In genomic region chr4:67871867-67872266, GRCh38 we compare ENCODE assay signal across 8 cellular contexts. TPM values are rescaled to one million over a fixed set of nuclear protein-coding genes. Genes with fewer than 3 reads are reported as not detected.
DNase-seq lines count a peak whose midpoint lies in the region; ATAC-seq, FAIRE-seq and TF ChIP-seq lines count a peak whose summit lies in the region.

No MANE protein-coding gene starts in this region.

- POLR2A ChIA-PET in activated CD4-positive, alpha-beta memory T cell treated with anti-CD3 and anti-CD28 coated beads for 36 hours (lab: Charles Lee), result no interaction called here

- H3K4me3 Mint-ChIP-seq in activated CD4-positive, alpha-beta memory T cell treated with anti-CD3 and anti-CD28 coated beads for 36 hours, result no peak overlapping the region

- H3K4me3 ChIP-seq in mucosa of descending colon, result no peak overlapping the region

- H3K4me1 ChIP-seq in mucosa of descending colon (ENCODE audit: low read depth), result no peaks in the 10 kb centered on the region

- peak; percentile 81 for ATAC-seq in GM21423 (IDR thresholded peaks at IDR 0.05; ENCODE audit: unreplicated experiment)
- ATAC-seq in mucosa of descending colon, result no peak

- DNase-seq in HPDE6-E6E7 (ENCODE audit: extremely low spot score) (peak; percentile 25), SK-MEL-5 (ENCODE audit: low read depth, low spot score) (peak; percentile 61), glomerular visceral epithelial cell (ENCODE audit: extremely low spot score) (peak; percentile 50), mucosa of descending colon (no peak)
- DNase-seq in stimulated activated naive CD4-positive, alpha-beta T cell treated with Interleukin-2 at 50 U/mL for 16 hours (lab: John Stamatoyannopoulos, UW), result no peak
- no peak for DNase-seq in activated CD4-positive, alpha-beta memory T cell treated with anti-CD3 and anti-CD28 coated beads for 36 hours

- intact Hi-C loops in mucosa of descending colon (cut with DNase I, micrococcal nuclease), result no loop called here
- intact Hi-C loops in activated CD4-positive, alpha-beta memory T cell treated with anti-CD3 and anti-CD28 coated beads for 36 hours (cut with micrococcal nuclease), result loop anchor here (1.0 to 2.0 kb wide), 2 partner anchors 39 to 303 kb away; no protein-coding TSS in a partner anchor

- TF ChIP-seq CTCF in mucosa of descending colon (IDR thresholded peaks at IDR 0.05), result no peak

- H3K4me1 Mint-ChIP-seq in activated CD4-positive, alpha-beta memory T cell treated with anti-CD3 and anti-CD28 coated beads for 36 hours (ENCODE audit: low read depth), result no peaks in the 10 kb centered on the region

- peak; percentile 86 for FAIRE-seq in G401.6 (lab: Jason Lieb, UNC)

- CTCF ChIA-PET in activated CD4-positive, alpha-beta memory T cell treated with anti-CD3 and anti-CD28 coated beads for 36 hours (lab: Charles Lee), result no interaction called here

- in situ Hi-C loops in SK-MEL-5 (cut with HindIII; ENCODE audit: low pct_unique_long_range_greater_than_20kb, low sequenced_read_pairs), result no loop called here

- no peaks in the 10 kb centered on the region for H3K36me3 Mint-ChIP-seq in activated CD4-positive, alpha-beta memory T cell treated with anti-CD3 and anti-CD28 coated beads for 36 hours

- no peaks in the 10 kb centered on the region for H3K9me3 Mint-ChIP-seq in activated CD4-positive, alpha-beta memory T cell treated with anti-CD3 and anti-CD28 coated beads for 36 hours

- H3K9me3 ChIP-seq in mucosa of descending colon, result no peaks in the 10 kb centered on the region

- no peak overlapping the region for H3K27ac Mint-ChIP-seq in activated CD4-positive, alpha-beta memory T cell treated with anti-CD3 and anti-CD28 coated beads for 36 hours

- H3K27me3 Mint-ChIP-seq in activated CD4-positive, alpha-beta memory T cell treated with anti-CD3 and anti-CD28 coated beads for 36 hours, result no peaks in the 10 kb centered on the region

- H3K36me3 ChIP-seq in mucosa of descending colon (ENCODE audit: low read depth), result no peaks in the 10 kb centered on the region

RNA-seq across cellular contexts. Expression of gene TMPRSS11D, which starts 11.9 kb away (rescaled TPM):
- not detected in 2 replicates for total RNA-seq in SK-MEL-5 (2014; rRNA removed; shearing (Covaris generic))
- not detected in 2 replicates for polyA plus RNA-seq in SK-MEL-5 (2015; cell fraction: cytosol; rRNA removed)
- not detected in 2 replicates for polyA plus RNA-seq in SK-MEL-5 (2015; cell fraction: nucleus; rRNA removed)
- not detected for total RNA-seq in mucosa of descending colon
- total RNA-seq in activated CD4-positive, alpha-beta memory T cell treated with anti-CD3 and anti-CD28 coated beads for 36 hours, result not detected

Comparison
In these comparisons a context has a peak if more than half of its experiments do, and no peak if none do; other contexts are left out.
1. DNase-seq: peak in HPDE6-E6E7 (single experiment), SK-MEL-5 (single experiment) and glomerular visceral epithelial cell (single experiment); none in stimulated activated naive CD4-positive, alpha-beta T cell treated with Interleukin-2 at 50 U/mL for 16 hours (single experiment), mucosa of descending colon (0 of 3) and activated CD4-positive, alpha-beta memory T cell treated with anti-CD3 and anti-CD28 coated beads for 36 hours (single experiment).